Comparison of ENCODE assay signal across 8 cellular contexts in genomic region chr1:156436319-156437043, GRCh38.
A peak's percentile ranks its signal among the peaks of the same experiment; 100 is the strongest.
DNase-seq lines count a peak whose midpoint lies in the region; ATAC-seq and TF ChIP-seq lines count a peak whose summit lies in the region.

No MANE protein-coding gene starts in this region.

- H3K36me3 Mint-ChIP-seq in GM23338 (ENCODE audit: low read depth) (no peaks in the 10 kb centered on the region; the same call in 2 of the 3 replicates), T-cell (no peaks in the 10 kb centered on the region)

- H3K36me3 ChIP-seq in GM23338 (ENCODE audit: insufficient read depth) = no peaks in the 10 kb centered on the region; the same call in 1 of the 2 replicates
- H3K36me3 ChIP-seq in A673 (ENCODE audit: insufficient read depth, low read length, poor library complexity, severe bottlenecking) = no peaks in the 10 kb centered on the region

- intact Hi-C loops in right cardiac atrium (cut with DNase I) (no loop called here), A673 (cut with micrococcal nuclease; ENCODE audit: unreplicated experiment) (no loop called here)

- H3K9me3 ChIP-seq in right cardiac atrium (ENCODE audit: control insufficient read depth, low read length) (no peaks in the 10 kb centered on the region), A673 (ENCODE audit: low read depth, low read length, poor library complexity, severe bottlenecking) (no peaks in the 10 kb centered on the region)

- WGBS in right cardiac atrium = 2% methylated on average over 51 of the region's 51 CpGs

- no peak overlapping the region for H3K27ac Mint-ChIP-seq in GM23338
- no peak overlapping the region for H3K27ac Mint-ChIP-seq in T-cell

- H3K4me1 ChIP-seq in GM23338 (ENCODE audit: insufficient read depth) = peaks cover 65% of the 10 kb centered on the region
- peaks cover 7% of the 10 kb centered on the region for H3K4me1 ChIP-seq in right cardiac atrium (ENCODE audit: control insufficient read depth, insufficient read depth, low read length)
- peaks cover 13% of the 10 kb centered on the region for H3K4me1 ChIP-seq in A673 (ENCODE audit: insufficient read depth, low read length, poor library complexity, severe bottlenecking)

- no peaks in the 10 kb centered on the region for H3K9me2 ChIP-seq in GM23338 (ENCODE audit: insufficient read depth)

- peak overlapping the region; percentile 87; the same call in 1 of the 2 replicates for H2AFZ ChIP-seq in GM23338

- H3K27me3 Mint-ChIP-seq in GM23338 (ENCODE audit: insufficient read depth, low read depth, poor library complexity) = peaks cover 100% of the 10 kb centered on the region
- H3K27me3 Mint-ChIP-seq in T-cell = peaks cover 82 to 91% of the 10 kb centered on the region in 2 donors

- POLR2A ChIA-PET in T-cell (lab: Charles Lee) = no interaction called here
- POLR2A ChIA-PET in A673 (lab: Charles Lee; ENCODE audit: low non-redundant PET) = no interaction called here

- H3K27me3 ChIP-seq in GM23338 (ENCODE audit: insufficient read depth) (peaks cover 100% of the 10 kb centered on the region), right cardiac atrium (ENCODE audit: control insufficient read depth, insufficient read depth) (no peaks in the 10 kb centered on the region), A673 (replicated peaks; ENCODE audit: insufficient read depth, low read depth, low read length, poor library complexity) (peaks cover 98% of the 10 kb centered on the region)

- peaks cover 3% of the 10 kb centered on the region; the same call in 1 of the 3 replicates for H3K9me3 Mint-ChIP-seq in GM23338
- no peaks in the 10 kb centered on the region for H3K9me3 Mint-ChIP-seq in T-cell

- H3K27ac ChIP-seq in GM23338 (ENCODE audit: low read depth) (no peak overlapping the region), right cardiac atrium (ENCODE audit: low read length) (no peak overlapping the region), A673 (ENCODE audit: low read depth, low read length, poor library complexity, severe bottlenecking) (no peak overlapping the region)

- peak overlapping the region; percentile 79 for H3K4me2 ChIP-seq in GM23338

- H3K79me2 ChIP-seq in GM23338 (replicated peaks; ENCODE audit: insufficient read depth) = no peaks in the 10 kb centered on the region

- H3K4me3 ChIP-seq in GM23338 (peak overlapping the region; percentile 51), right cardiac atrium (ENCODE audit: low read length) (peak overlapping the region; percentile 52), A673 (ENCODE audit: low read depth, low read length, poor library complexity, severe bottlenecking) (no peak overlapping the region)

- H3F3A ChIP-seq in GM23338 (replicated peaks; ENCODE audit: low read depth) = peaks cover 65% of the 10 kb centered on the region

- no TSS peak for BruUV-seq in A673 (replicated peaks; lab: Mats Ljungman, UMichigan)

- CTCF ChIA-PET in T-cell (lab: Charles Lee) (interaction anchor here in 1 of 2 donors (1.2 to 1.3 kb wide), 2 partner anchors 9 to 50 kb away, joined by 4 read pairs; no protein-coding TSS in a partner anchor), A673 (lab: Charles Lee) (interaction anchor here (1.1 kb wide), 1 partner anchor 51 kb away, joined by 4 read pairs; no protein-coding TSS in a partner anchor)

- H3K4me1 Mint-ChIP-seq in GM23338 (peaks cover 64% of the 10 kb centered on the region), T-cell (peaks cover 26 to 41% (median 29%) of the 10 kb centered on the region in 3 donors)

- peak; percentile 16 for ATAC-seq in GM23338
- ATAC-seq in T-cell (replicated peaks in 1 of 4) = peak in 3 of 4 experiments; percentile 37 to 40 (median 40)
- peak in 1 of 2 donors; percentile 29 for ATAC-seq in right cardiac atrium
- no peak for ATAC-seq in GM21619 (IDR thresholded peaks at IDR 0.05; ENCODE audit: unreplicated experiment)

- H3K4me3 Mint-ChIP-seq in GM23338 = peak overlapping the region; percentile 53
- peak overlapping the region in 2 of 3 donors; percentile 42 to 76 for H3K4me3 Mint-ChIP-seq in T-cell

- TF ChIP-seq CTCF in GM23338 (conservative IDR thresholded peaks at IDR 0.05; ENCODE audit: low read depth in 2 of 2) = no peak
- no peak for TF ChIP-seq CTCF in A673 (conservative IDR thresholded peaks at IDR 0.05; ENCODE audit: low read depth, low read length)

- peaks cover 41% of the 10 kb centered on the region for H4K20me1 ChIP-seq in GM23338 (replicated peaks; ENCODE audit: insufficient read depth)

- peak; percentile 73 for DNase-seq in GM23338 (ENCODE audit: low spot score)
- DNase-seq in T-cell = peak in 2 of 34 experiments; percentile 18 to 22
- peak in 1 of 3 donors; percentile 47 for DNase-seq in right cardiac atrium
- DNase-seq in retina = peak; percentile 78
- DNase-seq in A673 (ENCODE audit: low spot score) = no peak
- no peak for DNase-seq in stimulated activated CD4-positive, alpha-beta T cell treated with anti-CD3 and anti-CD28 coated beads, Interleukin-2, amount 100 ng/mL, for 48 hours
- no peak for DNase-seq in NCI-H1694 (lab: John Stamatoyannopoulos, UW)

TF ChIP-seq in GM23338, 12 proteins besides CTCF, POLR2A, EP300 and RAD21 (continues in another document):
- TF ChIP-seq, protein P1, sequence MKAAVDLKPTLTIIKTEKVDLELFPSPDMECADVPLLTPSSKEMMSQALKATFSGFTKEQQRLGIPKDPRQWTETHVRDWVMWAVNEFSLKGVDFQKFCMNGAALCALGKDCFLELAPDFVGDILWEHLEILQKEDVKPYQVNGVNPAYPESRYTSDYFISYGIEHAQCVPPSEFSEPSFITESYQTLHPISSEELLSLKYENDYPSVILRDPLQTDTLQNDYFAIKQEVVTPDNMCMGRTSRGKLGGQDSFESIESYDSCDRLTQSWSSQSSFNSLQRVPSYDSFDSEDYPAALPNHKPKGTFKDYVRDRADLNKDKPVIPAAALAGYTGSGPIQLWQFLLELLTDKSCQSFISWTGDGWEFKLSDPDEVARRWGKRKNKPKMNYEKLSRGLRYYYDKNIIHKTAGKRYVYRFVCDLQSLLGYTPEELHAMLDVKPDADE (IDR thresholded peaks at IDR 0.05) = no peak
- TF ChIP-seq CREB1 (CRISPR knock-in tag; IDR thresholded peaks at IDR 0.05; ENCODE audit: low read depth) (no peak), ZNF331 (CRISPR knock-in tag; IDR thresholded peaks at IDR 0.05; ENCODE audit: low read depth) (no peak), STAT1 (IDR thresholded peaks at IDR 0.05; ENCODE audit: unreplicated experiment) (no peak), POLR2AphosphoS5 (IDR thresholded peaks at IDR 0.05; ENCODE audit: low read depth) (no peak), NANOG (IDR thresholded peaks at IDR 0.05; ENCODE audit: borderline replicate concordance) (no peak), EZH2 (IDR thresholded peaks at IDR 0.05; ENCODE audit: low read depth, unreplicated experiment) (peak; percentile 100), EZH2phosphoT487 (IDR thresholded peaks at IDR 0.05; ENCODE audit: unreplicated experiment) (peak; percentile 100)

Comparison
In these comparisons a context has a peak if more than half of its experiments do, and no peak if none do; other contexts are left out.
1. DNase-seq: peak in GM23338 (single experiment) and retina (single experiment); none in A673 (single experiment), stimulated activated CD4-positive, alpha-beta T cell treated with anti-CD3 and anti-CD28 coated beads, Interleukin-2, amount 100 ng/mL, for 48 hours (0 of 2) and NCI-H1694 (single experiment).